Comparison of ENCODE assay signal across 9 cellular contexts in the genomic region with DNA sequence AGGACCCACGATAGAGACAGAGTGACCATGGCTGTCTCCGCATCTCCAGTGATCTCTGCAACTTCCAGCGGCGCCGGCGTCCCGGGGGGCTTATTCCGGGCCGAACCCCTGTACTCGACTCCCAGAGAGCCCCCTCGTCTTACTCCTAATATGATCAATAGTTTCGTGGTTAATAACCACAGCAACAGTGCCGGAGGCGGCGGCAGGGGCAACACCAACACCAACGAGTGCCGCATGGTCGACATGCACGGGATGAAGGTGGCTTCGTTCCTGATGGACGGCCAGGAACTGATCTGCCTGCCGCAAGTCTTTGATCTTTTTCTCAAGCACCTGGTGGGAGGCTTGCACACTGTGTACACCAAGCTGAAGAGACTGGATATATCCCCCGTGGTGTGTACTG.
DNase-seq lines count a peak whose midpoint lies in the region; ATAC-seq and TF ChIP-seq lines count a peak whose summit lies in the region.
"Had no signal": no experiment of that assay in that cellular context is flagged by ENCODE, and none has a peak within 500 bp of the region (broad histone marks: within the 10 kb centered on the region; RNA-seq: fewer than 3 reads in every experiment).

No MANE protein-coding gene starts in this region.

- peaks cover 14% of the 10 kb centered on the region for H3K4me1 Mint-ChIP-seq in nephron

- peak; percentile 2 for ATAC-seq in HG02852 (IDR thresholded peaks at IDR 0.05; ENCODE audit: unreplicated experiment)
- ATAC-seq in GM21825 (IDR thresholded peaks at IDR 0.05; ENCODE audit: unreplicated experiment), result no peak
- ATAC-seq in GM21717 (IDR thresholded peaks at IDR 0.05; ENCODE audit: unreplicated experiment), result no peak
- no peak for ATAC-seq in GM21360 (IDR thresholded peaks at IDR 0.05; ENCODE audit: unreplicated experiment)
- ATAC-seq: GM12878 had no signal

- H3K4me3 Mint-ChIP-seq in nephron, result peak overlapping the region; percentile 94 to 98 (median 96)

- H3K36me3 ChIP-seq in duodenal mucosa (ENCODE audit: control insufficient read depth in 1 of 2, insufficient read depth in 2 of 2, low read length in 2 of 2), result no peaks in the 10 kb centered on the region

- H3K27ac Mint-ChIP-seq in nephron, result peak overlapping the region; percentile 5 to 54 (median 31)

- no peaks in the 10 kb centered on the region for H3K9me3 ChIP-seq in duodenal mucosa (ENCODE audit: control insufficient read depth in 1 of 2, low read length in 2 of 2)

- TF ChIP-seq CTCF in AG09309 (IDR thresholded peaks at IDR 0.05; ENCODE audit: control insufficient read depth, insufficient read depth, low read depth, low read length, missing control alignments), result no peak
- TF ChIP-seq CTCF in nephron (IDR thresholded peaks at IDR 0.05; ENCODE audit: unreplicated experiment in 3 of 3), result no peak

- DNase-seq in AG09309 (ENCODE audit: low read depth) (no peak), HPDE6-E6E7 (ENCODE audit: extremely low spot score) (no peak)

- H3K36me3 Mint-ChIP-seq in nephron (ENCODE audit: low read depth), result no peaks in the 10 kb centered on the region

- H3K9me3 Mint-ChIP-seq in nephron, result no peaks in the 10 kb centered on the region

- peaks cover 0 to 11% of the 10 kb centered on the region in 2 donors for H3K27me3 ChIP-seq in duodenal mucosa (ENCODE audit: control insufficient read depth in 1 of 2, insufficient read depth in 2 of 2, low read length in 2 of 2)

- no peak overlapping the region for H3K27ac ChIP-seq in duodenal mucosa (ENCODE audit: low read depth, low read length)

- H3K4me1 ChIP-seq in duodenal mucosa (ENCODE audit: control insufficient read depth in 1 of 2, insufficient read depth in 2 of 2, low read length in 2 of 2), result no peaks in the 10 kb centered on the region

- H3K9ac ChIP-seq in duodenal mucosa (ENCODE audit: low read depth in 1 of 2, low read length in 2 of 2), result no peak overlapping the region

- H3K4me3 ChIP-seq in AG09309 (ENCODE audit: control insufficient read depth, low read depth, low read length) (peak overlapping the region; percentile 35), duodenal mucosa (ENCODE audit: low read depth in 1 of 2, low read length in 2 of 2) (peak overlapping the region; percentile 55 to 58)
- H3K4me3 ChIP-seq: GM12878 had no signal

- peaks cover 51% of the 10 kb centered on the region for H3K27me3 Mint-ChIP-seq in nephron (ENCODE audit: low read depth)
